In the genomic region with DNA sequence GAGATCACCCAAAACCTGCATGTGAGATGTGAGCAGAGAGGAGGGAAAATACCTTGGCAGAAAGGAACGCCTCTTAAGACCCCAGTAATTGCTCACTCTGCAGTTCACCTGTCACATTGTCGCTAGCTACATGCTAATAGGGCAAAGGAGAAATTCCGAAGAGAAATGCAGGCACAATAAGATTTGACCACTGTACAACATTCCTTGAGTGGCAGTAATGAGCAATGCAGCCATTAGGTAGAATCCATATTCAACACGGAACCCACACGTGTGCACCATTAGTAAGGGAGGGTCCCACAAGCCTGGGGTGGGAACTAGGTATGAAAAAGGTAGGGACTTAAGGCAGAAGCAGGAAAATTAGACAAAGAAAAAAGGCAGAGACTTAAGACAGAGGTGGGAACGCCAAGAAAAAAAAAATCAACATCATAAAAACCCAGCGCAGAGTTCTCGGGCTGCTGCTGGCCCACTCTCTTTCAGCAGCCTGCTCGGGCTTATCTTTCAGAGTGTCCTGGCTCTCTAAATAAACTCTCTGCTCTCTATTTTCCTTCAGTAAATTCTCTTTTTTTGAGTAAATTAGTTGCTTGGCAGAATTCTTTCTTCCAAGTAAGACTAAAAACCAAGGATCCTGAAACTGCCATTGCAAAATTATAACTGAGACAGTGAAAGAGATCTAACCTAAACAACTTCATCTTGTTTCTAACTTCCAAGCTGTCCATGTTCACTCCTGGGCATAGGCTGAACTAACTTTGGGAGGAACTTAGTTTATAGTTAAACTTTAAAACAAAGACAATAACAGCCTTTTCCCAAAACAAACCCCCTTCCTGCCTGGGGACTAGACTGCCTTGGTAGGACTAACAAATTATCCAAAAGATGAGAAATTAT, we compare ENCODE assay signal across 26 cellular contexts.
A peak's percentile ranks its signal among the peaks of the same experiment; 100 is the strongest.
DNase-seq lines count a peak whose midpoint lies in the region; ATAC-seq and TF ChIP-seq lines count a peak whose summit lies in the region.
"Had no signal": no experiment of that assay in that cellular context is flagged by ENCODE, and none has a peak within 500 bp of the region (broad histone marks: within the 10 kb centered on the region; RNA-seq: fewer than 3 reads in every experiment).

No MANE protein-coding gene starts in this region.

- no peaks in the 10 kb centered on the region for H3K27me3 ChIP-seq in AG04450 (ENCODE audit: control insufficient read depth, insufficient read depth, low read length)
- no peaks in the 10 kb centered on the region for H3K27me3 ChIP-seq in SJSA1 (replicated peaks)
- H3K27me3 ChIP-seq in hepatocyte, result no peaks in the 10 kb centered on the region
- H3K27me3 ChIP-seq: cardiac muscle cell had no signal

- WGBS in hepatocyte (ENCODE audit: low lambda C conversion rate, missing lambda C conversion rate), result 65% methylated on average over 9 of the region's 9 CpGs

- H3K9me3 ChIP-seq in AG04450 (ENCODE audit: control insufficient read depth, insufficient read depth, low read length) (peaks cover 3% of the 10 kb centered on the region; the same call in 1 of the 2 replicates), SJSA1 (replicated peaks) (0 out of 2 replicates have a peak, but pooled peaks cover 9% of the 10 kb centered on the region), hepatocyte (ENCODE audit: low read depth) (no peaks in the 10 kb centered on the region)

- no peaks in the 10 kb centered on the region for H4K20me1 ChIP-seq in hepatocyte (ENCODE audit: insufficient read depth, poor library complexity, severe bottlenecking)

- H3K36me3 ChIP-seq in SJSA1 (no peaks in the 10 kb centered on the region), hepatocyte (replicated peaks; ENCODE audit: insufficient read depth, low read depth) (no peaks in the 10 kb centered on the region)
- H3K36me3 ChIP-seq: cardiac muscle cell had no signal

- H3K4me3 ChIP-seq in AG04450 (ENCODE audit: low read depth, low read length) (no peak overlapping the region), SJSA1 (no peak overlapping the region), hepatocyte (no peak overlapping the region), skin epidermis (no peak overlapping the region)
- H3K4me3 ChIP-seq: cardiac muscle cell, coronary artery had no signal

- CTCF ChIA-PET in AG04450 (lab: Charles Lee), result no interaction called here

- no peak for ATAC-seq in HG03432 (IDR thresholded peaks at IDR 0.05; ENCODE audit: unreplicated experiment)
- ATAC-seq: activated T-cell treated with anti-CD3 and anti-CD28 coated beads, Interleukin-2, amount 50 U/mL, for 4 hours; CD8-positive, alpha-beta T cell; stimulated activated effector memory CD8-positive, alpha-beta T cell treated with anti-CD3 and anti-CD28 coated beads, Interleukin-12 subunit alpha, Interleukin-12 subunit beta, amount 100 ng/mL, for 72 hours had no signal

- peak overlapping the region; percentile 2 for H3K4me2 ChIP-seq in hepatocyte

- no peaks in the 10 kb centered on the region for H3K79me2 ChIP-seq in hepatocyte

- POLR2A ChIA-PET in AG04450 (lab: Yijun Ruan, JAX), result no interaction called here

- peak overlapping the region; percentile 17 for H2AFZ ChIP-seq in hepatocyte

- no peak for TF ChIP-seq CTCF in AG04450 (IDR thresholded peaks at IDR 0.05; ENCODE audit: low read depth, low read length)
- TF ChIP-seq CTCF in hepatocyte (IDR thresholded peaks at IDR 0.05; ENCODE audit: poor library complexity), result no peak

- H3K4me1 ChIP-seq in SJSA1 (replicated peaks) (peaks cover 22% of the 10 kb centered on the region), hepatocyte (ENCODE audit: insufficient read depth) (peaks cover 10% of the 10 kb centered on the region)

- H3K27ac ChIP-seq in AG04450 (ENCODE audit: low read depth, low read length) (peak overlapping the region; percentile 21), SJSA1 (peak overlapping the region; percentile 77), hepatocyte (peak overlapping the region; percentile 73), skin epidermis (peak overlapping the region in 12 of 21 experiments; percentile 13 to 73 (median 48))
- H3K27ac ChIP-seq: cardiac muscle cell, coronary artery, VCaP had no signal

- DNase-seq in AG04450 (ENCODE audit: low read depth, low spot score) (no peak), SJSA1 (ENCODE audit: low read depth in 1 of 2, low spot score in 2 of 2) (no peak), hepatocyte (ENCODE audit: low spot score) (no peak), GM03348 (ENCODE audit: low spot score) (no peak), activated T-cell treated with anti-CD3 and anti-CD28 coated beads for 4 hours (no peak)
- DNase-seq in stimulated activated CD4-positive, alpha-beta T cell treated with anti-CD3 and anti-CD28 coated beads, Interleukin-2, amount 100 ng/mL, for 48 hours, result no peak
- DNase-seq: activated CD4-positive, alpha-beta T cell treated with anti-CD3 and anti-CD28 coated beads, Interleukin-2, amount 10 ng/mL, durations not matched to agents 7 days and 5 days; activated gamma-delta T cell treated with Interleukin-2 at 50 U/mL for 16 hours; activated naive CD8-positive, alpha-beta T cell treated with anti-CD3 and anti-CD28 coated beads, Interleukin-2, amount 10 ng/mL, durations not matched to agents 7 days and 5 days; activated T-cell treated with anti-CD3 and anti-CD28 coated beads, Interleukin-2, amount 50 U/mL, for 4 hours; aorta; CD8-positive, alpha-beta T cell; DMS 273 treated with DMSO at 0.1 percent for 48 hours; effector CD8-positive, alpha-beta T cell; H7; KBM-7; NCI-H1092; NCI-H1694; NCI-H82; stimulated activated CD4-positive, alpha-beta T cell treated with anti-CD3 and anti-CD28 coated beads, Interleukin-15, amount 100 ng/mL, for 24 hours had no signal

- H3K9me2 ChIP-seq in hepatocyte (replicated peaks; ENCODE audit: insufficient read depth), result no peaks in the 10 kb centered on the region

Comparison
In these comparisons a context has a peak if more than half of its experiments do, and no peak if none do; other contexts are left out.
1. H3K27ac ChIP-seq: peak in every context shown above with its lines; median percentile 77 in SJSA1; 73 in hepatocyte; 48 in skin epidermis; 21 in AG04450.